ENCODE assay signal across 28 cellular contexts in genomic region chr10:68184546-68184945, GRCh38. TPM values are rescaled to one million over a fixed set of nuclear protein-coding genes. Genes with fewer than 3 reads are reported as not detected.
DNase-seq lines count a peak whose midpoint lies in the region; TF ChIP-seq lines count a peak whose summit lies in the region.
"Had no signal": no experiment of that assay in that cellular context is flagged by ENCODE, and none has a peak within 500 bp of the region (broad histone marks: within the 10 kb centered on the region; RNA-seq: fewer than 3 reads in every experiment).

No MANE protein-coding gene starts in this region.

- no peak overlapping the region for H3K27ac Mint-ChIP-seq in endodermal cell
- H3K27ac Mint-ChIP-seq: activated CD4-positive, alpha-beta T cell treated with anti-CD3 and anti-CD28 coated beads, Interleukin-2, amount 10 ng/mL, durations not matched to agents 7 days and 5 days; dendritic cell treated with granulocyte-macrophage colony-stimulating factor and Interleukin-4, amounts not matched to agents 40 ng/mL and 50 ng/mL, for 4 days; stimulated activated naive CD8-positive, alpha-beta T cell treated with anti-CD3 and anti-CD28 coated beads, Interleukin-15, amount 100 ng/mL, for 72 hours had no signal

- H3K4me1 ChIP-seq in adrenal gland (replicated peaks in 1 of 2), result no peaks in the 10 kb centered on the region
- no peaks in the 10 kb centered on the region for H3K4me1 ChIP-seq in osteoblast (ENCODE audit: insufficient read depth, low read length)
- no peaks in the 10 kb centered on the region for H3K4me1 ChIP-seq in endodermal cell (ENCODE audit: control insufficient read depth, insufficient read depth, low read length)
- H3K4me1 ChIP-seq: BE2C, prostate gland had no signal

- no peak overlapping the region for H3K9ac ChIP-seq in endodermal cell (ENCODE audit: extremely low read depth, low read length, poor library complexity, severe bottlenecking)

- H3K79me2 ChIP-seq in osteoblast (ENCODE audit: insufficient read depth, low read length), result peaks cover 3% of the 10 kb centered on the region

- no peaks in the 10 kb centered on the region for H3K36me3 Mint-ChIP-seq in endodermal cell (ENCODE audit: low read depth)

- H3K27me3 Mint-ChIP-seq in endodermal cell (ENCODE audit: insufficient read depth), result peaks cover 3% of the 10 kb centered on the region

- H3K9me3 Mint-ChIP-seq in endodermal cell, result no peaks in the 10 kb centered on the region
- H3K9me3 Mint-ChIP-seq: activated CD4-positive, alpha-beta T cell treated with anti-CD3 and anti-CD28 coated beads, Interleukin-2, amount 10 ng/mL, durations not matched to agents 7 days and 5 days; activated T-cell treated with anti-CD3 and anti-CD28 coated beads, Interleukin-2, amount 50 U/mL, for 4 hours; dendritic cell treated with granulocyte-macrophage colony-stimulating factor and Interleukin-4, amounts not matched to agents 40 ng/mL and 50 ng/mL, for 4 days; stimulated activated naive CD8-positive, alpha-beta T cell treated with anti-CD3 and anti-CD28 coated beads, Interleukin-15, amount 100 ng/mL, for 72 hours had no signal

- no peak overlapping the region for H3K4me2 ChIP-seq in osteoblast (ENCODE audit: insufficient read depth, low read length)
- H3K4me2 ChIP-seq: PC-9 had no signal

- no peak overlapping the region for H2AFZ ChIP-seq in osteoblast (ENCODE audit: low read length)
- H2AFZ ChIP-seq: PC-9 had no signal

- no peak for TF ChIP-seq POLR2A in adrenal gland (IDR thresholded peaks at IDR 0.05)

- 44 to 62% (median 54%) methylated on average over 7 of the region's 7 CpGs for WGBS in adrenal gland, 4 donors
- 81 to 84% methylated on average over 7 of the region's 7 CpGs for WGBS in endodermal cell (ENCODE audit: insufficient coverage in 1 of 2, insufficient read length in 1 of 2), 2 experiments

- H3K27ac ChIP-seq in adrenal gland (no peak overlapping the region), osteoblast (ENCODE audit: low read depth, low read length) (no peak overlapping the region), endodermal cell (ENCODE audit: low read depth, low read length) (no peak overlapping the region)
- H3K27ac ChIP-seq: PC-9, prostate gland, WERI-Rb-1 had no signal

- intact Hi-C loops in adrenal gland (cut with DNase I), result no loop called here

- H3K27me3 ChIP-seq in adrenal gland (no peaks in the 10 kb centered on the region), osteoblast (ENCODE audit: insufficient read depth, low read length) (no peaks in the 10 kb centered on the region), endodermal cell (ENCODE audit: control insufficient read depth, insufficient read depth, low read length, poor library complexity, severe bottlenecking) (no peaks in the 10 kb centered on the region)
- H3K27me3 ChIP-seq: BE2C had no signal

- no peak overlapping the region for H3K4me3 Mint-ChIP-seq in endodermal cell
- H3K4me3 Mint-ChIP-seq: activated CD4-positive, alpha-beta T cell treated with anti-CD3 and anti-CD28 coated beads, Interleukin-2, amount 10 ng/mL, durations not matched to agents 7 days and 5 days; activated T-cell treated with anti-CD3 and anti-CD28 coated beads, Interleukin-2, amount 50 U/mL, for 4 hours; dendritic cell treated with granulocyte-macrophage colony-stimulating factor and Interleukin-4, amounts not matched to agents 40 ng/mL and 50 ng/mL, for 4 days; stimulated activated naive CD8-positive, alpha-beta T cell treated with anti-CD3 and anti-CD28 coated beads, Interleukin-15, amount 100 ng/mL, for 72 hours had no signal

- TF ChIP-seq CTCF in adrenal gland (IDR thresholded peaks at IDR 0.05) (no peak), osteoblast (IDR thresholded peaks at IDR 0.05; ENCODE audit: extremely low read depth, low read depth, low read length) (no peak), endodermal cell (conservative IDR thresholded peaks at IDR 0.05) (no peak)

- H4K20me1 ChIP-seq in osteoblast (ENCODE audit: insufficient read depth, low read length), result no peaks in the 10 kb centered on the region

- DNase-seq in ELF-1 (ENCODE audit: low read depth, low spot score) (peak; percentile 8), adrenal gland (peak in 4 of 7 donors; percentile 11 to 33 (median 21)), iPS-NIHi11 (ENCODE audit: low spot score) (peak; percentile 13), osteoblast (ENCODE audit: insufficient read length, low spot score, missing footprints) (peak; percentile 19), endodermal cell (no peak), NOMO-1 treated with dmso at 0.1 percent for 144 hours (lab: John Stamatoyannopoulos, UW; ENCODE audit: unreplicated experiment) (no peak), midbrain (lab: John Stamatoyannopoulos, UW) (no peak)
- DNase-seq: activated CD4-positive, alpha-beta T cell treated with anti-CD3 and anti-CD28 coated beads, Interleukin-2, amount 10 ng/mL, durations not matched to agents 7 days and 5 days; activated gamma-delta T cell treated with Interleukin-2 at 50 U/mL for 16 hours; activated T-cell treated with anti-CD3 and anti-CD28 coated beads, Interleukin-2, amount 50 U/mL, for 4 hours; BE2C; central memory CD4-positive, alpha-beta T cell; DMS53; GDM1; kidney glomerular epithelial cell; NCI-H1694; NCI-H2171; NCI-H524; NK-92 treated with Interleukin-12 subunit alpha and Interleukin-12 subunit beta, amount 100 ng/mL, for 24 hours; PC-9; SHP77 treated with DMSO at 0.1 percent for 48 hours; stimulated activated naive CD8-positive, alpha-beta T cell treated with anti-CD3 and anti-CD28 coated beads, Interleukin-15, amount 100 ng/mL, for 72 hours; SW 1271; T-helper 9 cell; WERI-Rb-1 had no signal

- H3K9me3 ChIP-seq in adrenal gland (replicated peaks in 1 of 3) (no peaks in the 10 kb centered on the region), osteoblast (ENCODE audit: low read depth, low read length) (no peaks in the 10 kb centered on the region), endodermal cell (ENCODE audit: control insufficient read depth, low read length) (no peaks in the 10 kb centered on the region)
- H3K9me3 ChIP-seq: BE2C, prostate gland had no signal

- no peaks in the 10 kb centered on the region for H3K36me3 ChIP-seq in adrenal gland (replicated peaks in 1 of 2)
- peaks cover 18% of the 10 kb centered on the region for H3K36me3 ChIP-seq in osteoblast (ENCODE audit: insufficient read depth, low read length)
- no peaks in the 10 kb centered on the region for H3K36me3 ChIP-seq in endodermal cell (ENCODE audit: control insufficient read depth, insufficient read depth, low read length)
- H3K36me3 ChIP-seq: BE2C, prostate gland, WERI-Rb-1 had no signal

- H3K4me1 Mint-ChIP-seq in endodermal cell, result no peaks in the 10 kb centered on the region
- H3K4me1 Mint-ChIP-seq: activated CD4-positive, alpha-beta T cell treated with anti-CD3 and anti-CD28 coated beads, Interleukin-2, amount 10 ng/mL, durations not matched to agents 7 days and 5 days; stimulated activated naive CD8-positive, alpha-beta T cell treated with anti-CD3 and anti-CD28 coated beads, Interleukin-15, amount 100 ng/mL, for 72 hours had no signal

- H3K4me3 ChIP-seq in adrenal gland (no peak overlapping the region), osteoblast (ENCODE audit: insufficient read depth, low read length) (no peak overlapping the region), endodermal cell (ENCODE audit: low read length) (no peak overlapping the region)
- H3K4me3 ChIP-seq: PC-9, prostate gland had no signal

RNA-seq across cellular contexts. Expression of gene ATOH7, which starts 47.4 kb away (rescaled TPM):
- total RNA-seq in adrenal gland, result under 1 TPM in 3 of 8 donors, not detected in 5; 0.14 to 0.34 (median 0.24) TPM
- under 1 TPM in 2 of 3 donors, not detected in 1; 0.48 to 0.71 TPM for polyA plus RNA-seq in adrenal gland
- under 0.01 TPM in 1 of 2 replicates, not detected in the other for total RNA-seq in osteoblast
- total RNA-seq in endodermal cell, result under 1 TPM; 0.35 to 0.46 TPM
- polyA plus RNA-seq in endodermal cell (2013, experiment 1 of 2), result 0.36 TPM
- 0.29 TPM for polyA plus RNA-seq in endodermal cell (2013, experiment 2 of 2)
- total RNA-seq: activated CD4-positive, alpha-beta T cell treated with anti-CD3 and anti-CD28 coated beads, Interleukin-2, amount 10 ng/mL, durations not matched to agents 7 days and 5 days; activated T-cell treated with anti-CD3 and anti-CD28 coated beads, Interleukin-2, amount 50 U/mL, for 4 hours; PC-9; prostate gland; skeletal muscle tissue had no signal

Comparison
In these comparisons a context has a peak if more than half of its experiments do, and no peak if none do; other contexts are left out.
1. DNase-seq: peak in ELF-1 (single experiment), adrenal gland (4 of 7), iPS-NIHi11 (single experiment) and osteoblast (single experiment); none in endodermal cell (single experiment), NOMO-1 treated with dmso at 0.1 percent for 144 hours (single experiment) and midbrain (single experiment).